1 cellular context compared by ENCODE assay signal in the genomic region with DNA sequence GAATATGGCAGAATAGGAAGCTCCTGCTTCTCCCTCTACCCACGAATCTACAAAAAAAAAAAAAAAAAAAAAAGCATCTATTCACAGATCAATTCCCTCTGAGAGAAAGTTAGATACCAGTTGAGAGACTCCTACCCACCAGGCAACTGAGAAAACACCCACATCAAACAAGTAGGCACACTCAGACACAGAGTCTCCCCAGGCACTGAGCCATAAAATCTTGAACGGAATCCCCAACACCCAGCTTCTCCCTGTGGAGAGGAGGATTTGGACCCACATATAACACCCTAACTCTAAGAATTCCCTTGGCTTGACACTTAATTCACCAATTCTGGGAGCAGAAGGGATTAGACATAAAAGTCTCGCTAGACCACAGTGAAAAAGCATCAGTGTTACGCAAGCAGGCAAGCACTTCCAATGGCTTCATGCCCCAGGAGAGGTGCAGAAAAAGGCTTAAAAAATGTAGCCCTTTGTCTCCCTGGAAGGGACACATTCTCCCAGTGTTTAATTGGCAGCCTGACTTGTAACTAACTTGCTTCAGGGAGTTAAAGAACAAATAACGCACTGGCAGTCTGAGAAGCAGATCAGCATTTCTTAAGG.
TF ChIP-seq lines count a peak whose summit lies in the region.

No MANE protein-coding gene starts in this region.

TF ChIP-seq in SK-N-SH, 30 proteins besides CTCF, POLR2A, EP300 and RAD21:
- TF ChIP-seq USF2 (IDR thresholded peaks at IDR 0.05; ENCODE audit: borderline replicate concordance, low read depth, low read length): no peak
- TF ChIP-seq TAF1 (IDR thresholded peaks at IDR 0.05; ENCODE audit: borderline replicate concordance, low read depth, low read length): no peak
- no peak for TF ChIP-seq ELF1 (IDR thresholded peaks at IDR 0.05)
- TF ChIP-seq FOXM1 (IDR thresholded peaks at IDR 0.05; ENCODE audit: low read depth): no peak
- TF ChIP-seq NFIC (IDR thresholded peaks at IDR 0.05; ENCODE audit: borderline replicate concordance): no peak
- TF ChIP-seq, protein P1, sequence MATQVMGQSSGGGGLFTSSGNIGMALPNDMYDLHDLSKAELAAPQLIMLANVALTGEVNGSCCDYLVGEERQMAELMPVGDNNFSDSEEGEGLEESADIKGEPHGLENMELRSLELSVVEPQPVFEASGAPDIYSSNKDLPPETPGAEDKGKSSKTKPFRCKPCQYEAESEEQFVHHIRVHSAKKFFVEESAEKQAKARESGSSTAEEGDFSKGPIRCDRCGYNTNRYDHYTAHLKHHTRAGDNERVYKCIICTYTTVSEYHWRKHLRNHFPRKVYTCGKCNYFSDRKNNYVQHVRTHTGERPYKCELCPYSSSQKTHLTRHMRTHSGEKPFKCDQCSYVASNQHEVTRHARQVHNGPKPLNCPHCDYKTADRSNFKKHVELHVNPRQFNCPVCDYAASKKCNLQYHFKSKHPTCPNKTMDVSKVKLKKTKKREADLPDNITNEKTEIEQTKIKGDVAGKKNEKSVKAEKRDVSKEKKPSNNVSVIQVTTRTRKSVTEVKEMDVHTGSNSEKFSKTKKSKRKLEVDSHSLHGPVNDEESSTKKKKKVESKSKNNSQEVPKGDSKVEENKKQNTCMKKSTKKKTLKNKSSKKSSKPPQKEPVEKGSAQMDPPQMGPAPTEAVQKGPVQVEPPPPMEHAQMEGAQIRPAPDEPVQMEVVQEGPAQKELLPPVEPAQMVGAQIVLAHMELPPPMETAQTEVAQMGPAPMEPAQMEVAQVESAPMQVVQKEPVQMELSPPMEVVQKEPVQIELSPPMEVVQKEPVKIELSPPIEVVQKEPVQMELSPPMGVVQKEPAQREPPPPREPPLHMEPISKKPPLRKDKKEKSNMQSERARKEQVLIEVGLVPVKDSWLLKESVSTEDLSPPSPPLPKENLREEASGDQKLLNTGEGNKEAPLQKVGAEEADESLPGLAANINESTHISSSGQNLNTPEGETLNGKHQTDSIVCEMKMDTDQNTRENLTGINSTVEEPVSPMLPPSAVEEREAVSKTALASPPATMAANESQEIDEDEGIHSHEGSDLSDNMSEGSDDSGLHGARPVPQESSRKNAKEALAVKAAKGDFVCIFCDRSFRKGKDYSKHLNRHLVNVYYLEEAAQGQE (IDR thresholded peaks at IDR 0.05; ENCODE audit: low read depth, low read length): no peak
- TF ChIP-seq MEF2A (IDR thresholded peaks at IDR 0.05; ENCODE audit: borderline replicate concordance, low read depth): no peak
- no peak for TF ChIP-seq EZH2phosphoT487 (IDR thresholded peaks at IDR 0.05; ENCODE audit: borderline replicate concordance, low read depth)
- TF ChIP-seq RFX5 (IDR thresholded peaks at IDR 0.05; ENCODE audit: low read length): no peak
- TF ChIP-seq POLR2AphosphoS5 (IDR thresholded peaks at IDR 0.05; ENCODE audit: low read depth, low read length): no peak
- TF ChIP-seq GATA2 (CRISPR knock-in tag; IDR thresholded peaks at IDR 0.05): no peak
- TF ChIP-seq SIN3A (IDR thresholded peaks at IDR 0.05; ENCODE audit: borderline replicate concordance, low read depth, low read length): no peak
- TF ChIP-seq TEAD4 (IDR thresholded peaks at IDR 0.05; ENCODE audit: borderline replicate concordance, insufficient read depth): no peak
- TF ChIP-seq SMC3 (IDR thresholded peaks at IDR 0.05; ENCODE audit: low read depth, low read length): no peak
- TF ChIP-seq, protein P2, sequence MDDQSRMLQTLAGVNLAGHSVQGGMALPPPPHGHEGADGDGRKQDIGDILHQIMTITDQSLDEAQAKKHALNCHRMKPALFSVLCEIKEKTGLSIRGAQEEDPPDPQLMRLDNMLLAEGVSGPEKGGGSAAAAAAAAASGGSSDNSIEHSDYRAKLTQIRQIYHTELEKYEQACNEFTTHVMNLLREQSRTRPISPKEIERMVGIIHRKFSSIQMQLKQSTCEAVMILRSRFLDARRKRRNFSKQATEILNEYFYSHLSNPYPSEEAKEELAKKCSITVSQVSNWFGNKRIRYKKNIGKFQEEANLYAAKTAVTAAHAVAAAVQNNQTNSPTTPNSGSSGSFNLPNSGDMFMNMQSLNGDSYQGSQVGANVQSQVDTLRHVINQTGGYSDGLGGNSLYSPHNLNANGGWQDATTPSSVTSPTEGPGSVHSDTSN (IDR thresholded peaks at IDR 0.05): no peak
- TF ChIP-seq RXRA (IDR thresholded peaks at IDR 0.05; ENCODE audit: borderline replicate concordance, low read depth): no peak
- no peak for TF ChIP-seq GABPA (IDR thresholded peaks at IDR 0.05; ENCODE audit: low read depth)
